ENCODE assay signal across 1 cellular context in the genomic region with DNA sequence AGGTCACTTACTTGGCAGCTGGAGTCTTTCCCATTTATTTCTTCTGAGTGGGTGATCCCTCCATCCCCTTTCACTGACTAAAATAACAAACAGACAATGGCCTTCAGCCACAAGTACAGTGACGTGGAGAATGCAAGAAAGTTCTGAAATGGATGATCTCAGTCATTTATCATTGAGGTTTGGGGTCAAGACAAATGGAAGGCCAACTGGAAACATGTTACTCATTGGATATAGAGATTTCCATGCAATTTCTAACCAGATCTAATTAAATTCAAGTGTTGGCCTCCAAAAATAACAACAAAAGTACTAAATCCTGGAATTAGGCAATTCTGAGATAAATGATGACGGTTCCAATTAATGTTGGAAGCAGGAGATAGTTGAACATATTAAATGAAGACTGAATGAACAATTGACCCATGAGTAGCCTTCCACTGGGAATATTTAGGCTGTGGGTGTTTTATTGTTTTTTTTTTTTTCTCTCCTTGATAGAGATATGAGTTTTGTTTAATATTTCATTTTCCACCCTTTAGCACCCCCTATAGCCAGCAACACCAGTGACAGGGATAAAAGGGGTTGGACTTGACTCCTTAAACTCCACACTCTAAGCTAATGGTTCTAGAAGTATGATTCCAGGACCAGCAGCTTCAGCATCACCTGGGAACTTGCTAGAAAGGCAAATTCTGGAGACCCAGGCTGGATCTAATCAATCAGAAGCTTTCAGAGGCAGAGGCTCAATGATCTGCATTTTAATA.
TF ChIP-seq lines count a peak whose summit lies in the region.

No MANE protein-coding gene starts in this region.

TF ChIP-seq in H1, 55 proteins besides CTCF, POLR2A, EP300 and RAD21 (continued from another document):
- TF ChIP-seq KDM4A (IDR thresholded peaks at IDR 0.05; ENCODE audit: low read depth, low read length, severe bottlenecking) = no peak
- TF ChIP-seq, protein P1, sequence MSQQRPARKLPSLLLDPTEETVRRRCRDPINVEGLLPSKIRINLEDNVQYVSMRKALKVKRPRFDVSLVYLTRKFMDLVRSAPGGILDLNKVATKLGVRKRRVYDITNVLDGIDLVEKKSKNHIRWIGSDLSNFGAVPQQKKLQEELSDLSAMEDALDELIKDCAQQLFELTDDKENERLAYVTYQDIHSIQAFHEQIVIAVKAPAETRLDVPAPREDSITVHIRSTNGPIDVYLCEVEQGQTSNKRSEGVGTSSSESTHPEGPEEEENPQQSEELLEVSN (IDR thresholded peaks at IDR 0.05) = no peak
- no peak for TF ChIP-seq GTF2F1 (IDR thresholded peaks at IDR 0.05; ENCODE audit: borderline replicate concordance, low read depth, low read length)
- TF ChIP-seq CTBP2 (IDR thresholded peaks at IDR 0.05; ENCODE audit: borderline replicate concordance, insufficient read depth, insufficient read length, low read length) = no peak
- no peak for TF ChIP-seq ASH2L (IDR thresholded peaks at IDR 0.05; ENCODE audit: low read length)
- TF ChIP-seq TAF7 (optimal IDR thresholded peaks at IDR 0.05; ENCODE audit: borderline replicate concordance, low read depth, low read length) = no peak
